Comparison of ENCODE assay signal across 2 cellular contexts in the genomic region with DNA sequence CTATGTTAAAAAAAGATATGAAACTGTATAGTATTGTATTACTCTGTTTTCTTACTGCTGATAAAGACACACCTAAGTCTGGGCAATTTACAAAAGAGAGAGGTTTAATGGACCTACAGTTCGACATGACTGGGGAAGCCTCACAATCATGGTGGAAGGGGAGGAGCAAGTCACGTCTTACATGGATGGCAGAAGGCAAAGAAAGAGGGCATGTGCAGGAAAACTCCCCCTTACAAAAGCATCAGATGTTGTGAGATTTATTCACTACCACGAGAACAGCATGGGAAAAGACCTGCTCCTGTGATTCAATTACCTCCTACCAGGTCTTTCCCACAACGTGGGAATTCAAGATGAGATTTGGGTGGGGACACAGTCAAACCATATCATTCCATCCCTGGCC.
TF ChIP-seq lines count a peak whose summit lies in the region.

No MANE protein-coding gene starts in this region.

TF ChIP-seq in HepG2, 621 proteins besides CTCF, POLR2A, EP300 and RAD21:
- TF ChIP-seq, protein P1, sequence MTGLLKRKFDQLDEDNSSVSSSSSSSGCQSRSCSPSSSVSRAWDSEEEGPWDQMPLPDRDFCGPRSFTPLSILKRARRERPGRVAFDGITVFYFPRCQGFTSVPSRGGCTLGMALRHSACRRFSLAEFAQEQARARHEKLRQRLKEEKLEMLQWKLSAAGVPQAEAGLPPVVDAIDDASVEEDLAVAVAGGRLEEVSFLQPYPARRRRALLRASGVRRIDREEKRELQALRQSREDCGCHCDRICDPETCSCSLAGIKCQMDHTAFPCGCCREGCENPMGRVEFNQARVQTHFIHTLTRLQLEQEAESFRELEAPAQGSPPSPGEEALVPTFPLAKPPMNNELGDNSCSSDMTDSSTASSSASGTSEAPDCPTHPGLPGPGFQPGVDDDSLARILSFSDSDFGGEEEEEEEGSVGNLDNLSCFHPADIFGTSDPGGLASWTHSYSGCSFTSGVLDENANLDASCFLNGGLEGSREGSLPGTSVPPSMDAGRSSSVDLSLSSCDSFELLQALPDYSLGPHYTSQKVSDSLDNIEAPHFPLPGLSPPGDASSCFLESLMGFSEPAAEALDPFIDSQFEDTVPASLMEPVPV (CRISPR knock-in tag; IDR thresholded peaks at IDR 0.05), result no peak
- peak; percentile 49; the same call in 1 of the 2 replicates for TF ChIP-seq ZNF431 (CRISPR knock-in tag; IDR thresholded peaks at IDR 0.05; ENCODE audit: borderline replicate concordance, low read depth)

TF ChIP-seq in K562, 482 proteins besides CTCF, POLR2A, EP300 and RAD21:
- peak; percentile 93 for TF ChIP-seq ZNF431 (CRISPR knock-in tag; IDR thresholded peaks at IDR 0.05)
- no peak for TF ChIP-seq ZNF41 (CRISPR knock-in tag; conservative IDR thresholded peaks at IDR 0.05)
- TF ChIP-seq ZNF12 (CRISPR knock-in tag; IDR thresholded peaks at IDR 0.05), result no peak
- TF ChIP-seq, protein P2, sequence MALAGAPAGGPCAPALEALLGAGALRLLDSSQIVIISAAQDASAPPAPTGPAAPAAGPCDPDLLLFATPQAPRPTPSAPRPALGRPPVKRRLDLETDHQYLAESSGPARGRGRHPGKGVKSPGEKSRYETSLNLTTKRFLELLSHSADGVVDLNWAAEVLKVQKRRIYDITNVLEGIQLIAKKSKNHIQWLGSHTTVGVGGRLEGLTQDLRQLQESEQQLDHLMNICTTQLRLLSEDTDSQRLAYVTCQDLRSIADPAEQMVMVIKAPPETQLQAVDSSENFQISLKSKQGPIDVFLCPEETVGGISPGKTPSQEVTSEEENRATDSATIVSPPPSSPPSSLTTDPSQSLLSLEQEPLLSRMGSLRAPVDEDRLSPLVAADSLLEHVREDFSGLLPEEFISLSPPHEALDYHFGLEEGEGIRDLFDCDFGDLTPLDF (CRISPR knock-in tag; IDR thresholded peaks at IDR 0.05), result no peak
- no peak for TF ChIP-seq ATF1 (CRISPR knock-in tag; IDR thresholded peaks at IDR 0.05)
- TF ChIP-seq ATF1 (tag; IDR thresholded peaks at IDR 0.05), result no peak
